24 cellular contexts compared by ENCODE assay signal in the genomic region with DNA sequence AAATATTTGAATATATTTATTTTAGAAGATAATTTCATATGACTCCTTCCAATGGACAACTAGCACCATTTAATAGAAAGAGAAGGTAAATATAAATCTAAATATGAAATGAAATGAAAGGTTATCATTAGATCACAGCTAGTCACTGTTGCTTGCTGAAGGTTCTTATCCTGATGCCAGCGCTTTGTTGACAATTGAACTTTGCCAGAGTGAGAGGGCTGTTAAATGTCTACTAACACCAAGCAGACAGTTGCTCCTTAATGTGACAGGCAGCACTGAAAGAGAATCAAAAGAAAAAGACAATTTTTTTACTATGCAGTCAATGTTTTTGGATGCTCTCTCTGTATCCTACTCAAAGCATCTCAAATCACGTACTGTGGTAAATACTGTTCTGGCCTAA.
"Had no signal": no experiment of that assay in that cellular context is flagged by ENCODE, and none has a peak within 500 bp of the region (broad histone marks: within the 10 kb centered on the region; RNA-seq: fewer than 3 reads in every experiment).

No MANE protein-coding gene starts in this region.

- H3K9me3 ChIP-seq: neutrophil, psoas muscle, right lobe of liver, tibial nerve, uterus had no signal

- H3K4me1 ChIP-seq: parathyroid adenoma, psoas muscle, right lobe of liver, tibial nerve, uterus had no signal

- H3K27me3 ChIP-seq: neural progenitor cell, neutrophil, right lobe of liver, tibial nerve, uterus had no signal

- H3K27ac ChIP-seq: neural progenitor cell, neutrophil, parathyroid adenoma, psoas muscle, right lobe of liver, tibial nerve, uterus had no signal

- DNase-seq: islet precursor cell; mesendoderm; naive B cell; natural killer cell; nephron progenitor cell; occipital lobe; psoas muscle; right lobe of liver; stimulated activated CD4-positive, alpha-beta T cell treated with anti-CD3 and anti-CD28 coated beads, Interleukin-1b, Interleukin-23, amount 100 ng/mL, for 48 hours; stimulated activated CD4-positive, alpha-beta T cell treated with anti-CD3 and anti-CD28 coated beads, Interleukin-2, amount 100 ng/mL, for 48 hours; stimulated activated CD4-positive, alpha-beta T cell treated with anti-CD3 and anti-CD28 coated beads, Interleukin-4, amount 100 ng/mL, for 4 hours; stimulated activated CD8-positive, alpha-beta memory T cell treated with anti-CD3 and anti-CD28 coated beads, Interleukin-4, amount 100 ng/mL, for 48 hours; stimulated activated naive CD4-positive, alpha-beta T cell treated with Interleukin-2 at 50 U/mL for 16 hours; stimulated activated naive CD8-positive, alpha-beta T cell treated with anti-CD3 and anti-CD28 coated beads, Interleukin-15, amount 100 ng/mL, for 72 hours; substantia nigra; uterus had no signal

- ATAC-seq: left lobe of liver; natural killer cell; psoas muscle; right lobe of liver; stimulated activated memory B cell treated with anti-CD40 and anti-IgM and Interleukin-4, amounts not matched to agents 10 μg/mL and 1 μg/mL and 100 μg/mL, for 72 hours; stimulated activated naive CD8-positive, alpha-beta T cell treated with anti-CD3 and anti-CD28 coated beads, Interleukin-15, amount 100 ng/mL, for 72 hours had no signal

- H3K36me3 ChIP-seq: neural progenitor cell, neutrophil, right lobe of liver, tibial nerve, uterus had no signal

- H3K4me3 ChIP-seq: lung, neural progenitor cell, psoas muscle, right lobe of liver, smooth muscle cell, tibial nerve, uterus had no signal
